9 cellular contexts compared by ENCODE assay signal in the genomic region with DNA sequence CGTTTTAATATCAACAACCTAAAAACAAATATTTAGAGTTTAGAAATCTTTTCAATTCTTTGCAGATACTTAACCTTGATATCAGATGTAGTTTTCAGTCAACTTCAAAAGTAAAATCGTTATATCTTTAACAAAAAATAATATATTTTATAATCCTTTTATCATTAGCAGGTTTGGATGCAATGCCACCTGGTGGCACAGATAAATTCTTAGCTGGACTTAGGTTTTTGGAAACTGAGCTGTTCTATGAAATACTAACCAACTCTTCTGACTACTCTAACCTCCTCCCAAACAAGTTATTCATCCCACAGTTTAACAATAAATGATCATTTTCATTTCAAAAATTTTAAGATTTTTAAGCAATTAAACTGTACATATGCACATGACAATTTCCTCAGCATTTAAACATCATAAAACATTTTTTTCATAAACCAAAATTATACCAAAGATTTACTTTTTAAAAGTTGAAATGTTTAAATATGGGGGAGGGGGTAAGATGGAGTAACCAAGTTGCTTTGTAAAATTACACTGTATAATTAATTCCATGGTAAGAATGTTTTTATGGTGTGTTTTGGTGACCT. TPM values are rescaled to one million over a fixed set of nuclear protein-coding genes. Genes with fewer than 3 reads are reported as not detected.
DNase-seq lines count a peak whose midpoint lies in the region; ATAC-seq and TF ChIP-seq lines count a peak whose summit lies in the region.
"Had no signal": no experiment of that assay in that cellular context is flagged by ENCODE, and none has a peak within 500 bp of the region (broad histone marks: within the 10 kb centered on the region; RNA-seq: fewer than 3 reads in every experiment).

No MANE protein-coding gene starts in this region.

- no peak overlapping the region for H3K4me3 Mint-ChIP-seq in CD4-positive, alpha-beta T cell
- H3K4me3 Mint-ChIP-seq: CD4-positive, alpha-beta memory T cell had no signal

- H3K9ac ChIP-seq in OCI-LY3 (ENCODE audit: low read length) = no peak overlapping the region; the same call in 1 of the 2 replicates

- TF ChIP-seq EP300 in tibial nerve (IDR thresholded peaks at IDR 0.05) = no peak

- no peaks in the 10 kb centered on the region for H3K36me3 Mint-ChIP-seq in CD4-positive, alpha-beta T cell (ENCODE audit: low read depth)

- POLR2A ChIA-PET in CD4-positive, alpha-beta T cell (lab: Charles Lee) = interaction anchor here (0.6 kb wide), 1 partner anchor 111 kb away, joined by 3 read pairs; no protein-coding TSS in a partner anchor

- H3K36me3 ChIP-seq in OCI-LY3 (replicated peaks; ENCODE audit: low read depth, low read length) (no peaks in the 10 kb centered on the region), tibial nerve (no peaks in the 10 kb centered on the region)

- WGBS in tibial nerve, 2 donors = 21 to 28% methylated on average over 2 of the region's 2 CpGs

- intact Hi-C loops in CD4-positive, alpha-beta T cell (cut with DNase I, micrococcal nuclease) = no loop called here

- no peaks in the 10 kb centered on the region for H3K27me3 Mint-ChIP-seq in CD4-positive, alpha-beta T cell
- H3K27me3 Mint-ChIP-seq: CD4-positive, alpha-beta memory T cell had no signal

- peak overlapping the region; percentile 38 for H3K4me3 ChIP-seq in OCI-LY3 (ENCODE audit: low read length)
- H3K4me3 ChIP-seq in fibroblast of mammary gland (ENCODE audit: control insufficient read depth, low read depth, low read length) = no peak overlapping the region
- H3K4me3 ChIP-seq in tibial nerve = no peak overlapping the region

- H3K9me3 ChIP-seq in OCI-LY3 (ENCODE audit: insufficient read depth, low read length) = no peaks in the 10 kb centered on the region
- no peaks in the 10 kb centered on the region for H3K9me3 ChIP-seq in tibial nerve
- H3K9me3 ChIP-seq in CD4-positive, alpha-beta T cell (ENCODE audit: control insufficient read depth, low read length) = no peaks in the 10 kb centered on the region

- H3K9me3 Mint-ChIP-seq in CD4-positive, alpha-beta T cell = no peaks in the 10 kb centered on the region
- H3K9me3 Mint-ChIP-seq: CD4-positive, alpha-beta memory T cell had no signal

- H3K27ac Mint-ChIP-seq in CD4-positive, alpha-beta T cell = no peak overlapping the region
- H3K27ac Mint-ChIP-seq: CD4-positive, alpha-beta memory T cell had no signal

- no peak overlapping the region for H2AFZ ChIP-seq in OCI-LY3 (ENCODE audit: low read depth, low read length)

- H3K4me1 Mint-ChIP-seq in CD4-positive, alpha-beta T cell (ENCODE audit: low read depth) = no peaks in the 10 kb centered on the region

- CTCF ChIA-PET in CD4-positive, alpha-beta T cell (lab: Charles Lee) = interaction anchor here (0.7 kb wide), 1 partner anchor 1728 kb away, joined by 3 read pairs; no protein-coding TSS in a partner anchor

- H3K4me1 ChIP-seq in OCI-LY3 (ENCODE audit: low read length) (no peaks in the 10 kb centered on the region), tibial nerve (peaks cover 0 to 12% (median 0%) of the 10 kb centered on the region in 4 donors)

- H3K27ac ChIP-seq in OCI-LY3 (ENCODE audit: low read length) (no peak overlapping the region), tibial nerve (no peak overlapping the region)
- no peak overlapping the region for H3K27ac ChIP-seq in CD4-positive, alpha-beta T cell (ENCODE audit: low read depth, low read length)

- H3K4me2 ChIP-seq in OCI-LY3 (ENCODE audit: low read length) = peak overlapping the region; percentile 23; the same call in 1 of the 2 replicates

- ATAC-seq in GM18520 (IDR thresholded peaks at IDR 0.05; ENCODE audit: unreplicated experiment) = no peak
- ATAC-seq in CD4-positive, alpha-beta T cell (ENCODE audit: poor library complexity) = no peak

- DNase-seq in NCI-H526 (lab: John Stamatoyannopoulos, UW) (peak; percentile 30 to 33), NCI-H526 treated with DMSO at 0.1 percent for 48 hours (lab: John Stamatoyannopoulos, UW) (no peak), fibroblast of mammary gland (ENCODE audit: low read depth) (peak; percentile 51), tibial nerve (ENCODE audit: low spot score in 2 of 2) (peak in 1 of 2 donors; percentile 6), foreskin melanocyte (no peak)
- DNase-seq in CD4-positive, alpha-beta T cell = no peak
- DNase-seq: CD4-positive, alpha-beta memory T cell had no signal

- no peaks in the 10 kb centered on the region for H3K79me2 ChIP-seq in OCI-LY3 (ENCODE audit: low read length)

- H3K27me3 ChIP-seq in OCI-LY3 (ENCODE audit: low read depth, low read length) (no peaks in the 10 kb centered on the region), tibial nerve (no peaks in the 10 kb centered on the region)
- no peaks in the 10 kb centered on the region for H3K27me3 ChIP-seq in CD4-positive, alpha-beta T cell (ENCODE audit: control insufficient read depth, insufficient read depth, low read length)

- H4K20me1 ChIP-seq in OCI-LY3 (ENCODE audit: insufficient read depth, low read length) = no peaks in the 10 kb centered on the region

- TF ChIP-seq POLR2A in tibial nerve (IDR thresholded peaks at IDR 0.05) = no peak

- TF ChIP-seq CTCF in OCI-LY3 (IDR thresholded peaks at IDR 0.05; ENCODE audit: low read depth, low read length) (peak; percentile 42; the same call in 1 of the 2 replicates), fibroblast of mammary gland (conservative IDR thresholded peaks at IDR 0.05; ENCODE audit: control insufficient read depth, insufficient read depth, low read depth, low read length) (peak; percentile 52), tibial nerve (IDR thresholded peaks at IDR 0.05) (peak in 4 of 5 experiments; percentile 9 to 28 (median 14))
- no peak for TF ChIP-seq CTCF in CD4-positive, alpha-beta T cell (IDR thresholded peaks at IDR 0.05)

RNA-seq across cellular contexts. Expression of a gene that starts 56.9 kb away (rescaled TPM):
- 10 to 100 TPM; 36.6 to 44.0 (median 41.7) TPM for total RNA-seq in tibial nerve
- 1 to 10 TPM; 6.3 to 8.4 TPM for total RNA-seq in CD4-positive, alpha-beta T cell

Comparison
In these comparisons a context has a peak if more than half of its experiments do, and no peak if none do; other contexts are left out.
1. DNase-seq: peak in NCI-H526 (2 of 2) and fibroblast of mammary gland (single experiment); none in NCI-H526 treated with DMSO at 0.1 percent for 48 hours (single experiment), foreskin melanocyte (single experiment) and CD4-positive, alpha-beta T cell (0 of 10).